8 cellular contexts compared by ENCODE assay signal in the genomic region with DNA sequence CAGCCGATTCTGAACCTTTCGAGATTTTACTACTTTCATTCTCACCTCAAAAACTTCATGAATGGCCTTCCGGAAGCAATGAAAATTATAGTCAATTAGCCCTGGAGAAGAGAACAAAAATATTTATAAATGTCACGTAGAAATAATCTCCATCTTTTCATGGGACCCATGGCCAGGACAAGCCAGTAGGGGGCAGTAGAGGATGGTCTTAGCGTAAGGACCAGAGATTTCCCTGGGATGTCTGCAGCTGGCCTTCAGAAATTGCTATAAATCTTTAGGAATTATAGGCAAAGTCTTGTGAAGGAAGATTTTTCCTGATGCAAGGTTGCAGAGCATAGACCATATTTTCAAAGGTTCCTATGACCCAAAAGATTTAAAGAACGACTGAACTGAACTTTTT. TPM values are rescaled to one million over a fixed set of nuclear protein-coding genes. Genes with fewer than 3 reads are reported as not detected.
A peak's percentile ranks its signal among the peaks of the same experiment; 100 is the strongest.
DNase-seq lines count a peak whose midpoint lies in the region; ATAC-seq and TF ChIP-seq lines count a peak whose summit lies in the region.

No MANE protein-coding gene starts in this region.

- TF ChIP-seq CTCF in Calu3 (IDR thresholded peaks at IDR 0.05; ENCODE audit: unreplicated experiment): peak; percentile 51
- TF ChIP-seq CTCF in ascending aorta (IDR thresholded peaks at IDR 0.05): peak; percentile 56 to 74 (median 74)

- no peaks in the 10 kb centered on the region for H3K27me3 ChIP-seq in ascending aorta

- intact Hi-C loops in Calu3 (cut with micrococcal nuclease; ENCODE audit: unreplicated experiment): loop anchor here (2.0 to 5.0 kb wide), 5 partner anchors 56 to 385 kb away; no protein-coding TSS in a partner anchor
- intact Hi-C loops in ascending aorta (cut with DNase I): loop anchor here (5.0 kb wide), 2 partner anchors 56 to 269 kb away; a partner anchor contains a TSS

- DNase-seq in Calu3 (peak; percentile 74), HuH-7 (ENCODE audit: low spot score) (peak; percentile 57), SKM-1 treated with dmso at 0.1 percent for 144 hours (lab: John Stamatoyannopoulos, UW; ENCODE audit: unreplicated experiment) (peak; percentile 37), ascending aorta (ENCODE audit: low spot score in 2 of 2) (peak in 1 of 2 donors; percentile 78), hypothalamus (lab: John Stamatoyannopoulos, UW) (peak in 30 of 51 donors; percentile 3 to 73 (median 40))
- DNase-seq in stimulated activated CD4-positive, alpha-beta T cell treated with anti-CD3 and anti-CD28 coated beads, Interleukin-15, amount 100 ng/mL, for 1 hour (ENCODE audit: low read depth in 1 of 2, low spot score in 1 of 2): peak; percentile 13 to 34

- no peaks in the 10 kb centered on the region for H3K36me3 ChIP-seq in ascending aorta

- no peaks in the 10 kb centered on the region for H3K4me1 Mint-ChIP-seq in Calu3 (ENCODE audit: low read depth, unreplicated experiment)

- ATAC-seq in GM18868 (IDR thresholded peaks at IDR 0.05; ENCODE audit: unreplicated experiment) (no peak), GM18873 (IDR thresholded peaks at IDR 0.05; ENCODE audit: low FRiP score, unreplicated experiment) (no peak)

- CTCF ChIA-PET in Calu3 (lab: Charles Lee): interaction anchor here (1.0 to 1.5 kb wide), 2 partner anchors 70 to 287 kb away, joined by 3 to 4 read pairs; a partner anchor contains a TSS

- no peaks in the 10 kb centered on the region for H3K9me3 ChIP-seq in ascending aorta

- no TSS peak for BruUV-seq in Calu3 (replicated peaks; lab: Mats Ljungman, UMichigan)

- no peak overlapping the region for H3K4me3 ChIP-seq in ascending aorta

- H3K4me3 Mint-ChIP-seq in Calu3 (ENCODE audit: low read depth, unreplicated experiment): no peak overlapping the region

- H3K36me3 Mint-ChIP-seq in Calu3 (ENCODE audit: insufficient read depth, unreplicated experiment): no peaks in the 10 kb centered on the region

- H3K9me3 Mint-ChIP-seq in Calu3 (ENCODE audit: low read depth, unreplicated experiment): no peaks in the 10 kb centered on the region

- no peak overlapping the region for H3K27ac ChIP-seq in ascending aorta

- no peaks in the 10 kb centered on the region for H3K27me3 Mint-ChIP-seq in Calu3 (ENCODE audit: unreplicated experiment)

- no peak overlapping the region for H3K27ac Mint-ChIP-seq in Calu3 (ENCODE audit: unreplicated experiment)

- peaks cover 0 to 5% of the 10 kb centered on the region in 2 donors for H3K4me1 ChIP-seq in ascending aorta

RNA-seq across cellular contexts. Expression of a gene that starts 15.6 kb away (rescaled TPM):
- total RNA-seq in Calu3 (2022) (16.6 and 18.7 TPM in 2 replicates), ascending aorta (29.5 TPM)

RNA-seq across cellular contexts. Expression of a gene that starts 44.0 kb away (rescaled TPM):
- total RNA-seq in Calu3 (2022): 1.3 and 1.7 TPM in 2 replicates
- 9.2 TPM for total RNA-seq in ascending aorta

RNA-seq across cellular contexts. Expression of a gene that starts 53.0 kb away (rescaled TPM):
- total RNA-seq in Calu3 (2022): 0.32 and 0.78 TPM in 2 replicates
- total RNA-seq in ascending aorta: 0.32 TPM
